ENCODE assay signal across 8 cellular contexts in genomic region chr1:45686081-45687013, GRCh38. TPM values are rescaled to one million over a fixed set of nuclear protein-coding genes. Genes with fewer than 3 reads are reported as not detected.
DNase-seq lines count a peak whose midpoint lies in the region; ATAC-seq and TF ChIP-seq lines count a peak whose summit lies in the region.

TSS of gene GPBP1L1 (minus strand) at chr1:45686533. CDS start at chr1:45659087, 27,446 bp downstream.

- TF ChIP-seq CTCF in PC-9 (conservative IDR thresholded peaks at IDR 0.05) = 0 out of 2 replicates have a peak, but pooled peaks have one; percentile 9

- peaks cover 16% of the 10 kb centered on the region for H3K4me1 ChIP-seq in PC-9 (replicated peaks; ENCODE audit: insufficient read depth)
- H3K4me1 ChIP-seq in esophagus (ENCODE audit: control insufficient read depth in 2 of 2, insufficient read depth in 2 of 2, low read length in 1 of 2) = no peaks in the 10 kb centered on the region
- peaks cover 8 to 46% of the 10 kb centered on the region in 2 donors for H3K4me1 ChIP-seq in muscle layer of duodenum (ENCODE audit: control insufficient read depth in 1 of 2, insufficient read depth in 2 of 2, low read length in 2 of 2)

- peaks cover 58% of the 10 kb centered on the region for H3K4me1 Mint-ChIP-seq in activated T-cell treated with anti-CD3 and anti-CD28 coated beads, Interleukin-2, amount 50 U/mL, for 24 hours (ENCODE audit: low read depth)

- peaks cover 88% of the 10 kb centered on the region for H3K79me2 ChIP-seq in PC-9 (ENCODE audit: low read depth)

- peak within 1 kb of the TSS; percentile 70 for H3K4me3 ChIP-seq in Jurkat, Clone E6-1 (ENCODE audit: low read length)
- H3K4me3 ChIP-seq in PC-9 = peak within 1 kb of the TSS; percentile 94
- peak within 1 kb of the TSS; percentile 83 to 91 for H3K4me3 ChIP-seq in esophagus (ENCODE audit: low read depth in 1 of 2, low read length in 2 of 2)
- peak within 1 kb of the TSS; percentile 98 to 99 for H3K4me3 ChIP-seq in muscle layer of duodenum (ENCODE audit: low read depth in 1 of 2, low read length in 2 of 2)

- peak within 1 kb of the TSS; percentile 99 for H3K4me3 Mint-ChIP-seq in activated T-cell treated with anti-CD3 and anti-CD28 coated beads, Interleukin-2, amount 50 U/mL, for 24 hours

- ATAC-seq in GM21576 (IDR thresholded peaks at IDR 0.05; ENCODE audit: unreplicated experiment) = peak; percentile 50

- H3K9me2 ChIP-seq in PC-9 (ENCODE audit: insufficient read depth) = no peaks in the 10 kb centered on the region

- TSS peak; percentile 51 for BruUV-seq in PC-9 (replicated peaks; lab: Mats Ljungman, UMichigan)

- intact Hi-C loops in PC-9 (cut with micrococcal nuclease; ENCODE audit: unreplicated experiment) = loop anchor here (1.0 to 10.0 kb wide), 10 partner anchors 102 to 1012 kb away; partner anchors contain the start of genes ARMH1, CCDC163, DYNLT4 and MAST2

- H2AFZ ChIP-seq in PC-9 = peak within 1 kb of the TSS; percentile 94

- H3K27ac ChIP-seq in PC-9 (peak within 1 kb of the TSS; percentile 95), esophagus (ENCODE audit: low read depth in 2 of 2, low read length in 1 of 2) (peak within 1 kb of the TSS; percentile 99), muscle layer of duodenum (ENCODE audit: low read length) (peak within 1 kb of the TSS; percentile 100)

- no peaks in the 10 kb centered on the region for H3K9me3 Mint-ChIP-seq in activated T-cell treated with anti-CD3 and anti-CD28 coated beads, Interleukin-2, amount 50 U/mL, for 24 hours

- H3K27me3 ChIP-seq in PC-9 (ENCODE audit: insufficient read depth, low read depth) = no peaks in the 10 kb centered on the region
- no peaks in the 10 kb centered on the region for H3K27me3 ChIP-seq in esophagus (ENCODE audit: control insufficient read depth in 1 of 2, insufficient read depth in 2 of 2, low read length in 2 of 2)
- H3K27me3 ChIP-seq in muscle layer of duodenum (ENCODE audit: low read depth, low read length) = no peaks in the 10 kb centered on the region

- 0 out of 2 replicates have a peak, but pooled peaks cover under 1% of the 10 kb centered on the region for H3K36me3 ChIP-seq in PC-9 (ENCODE audit: low read depth)
- peaks cover 0 to 3% of the 10 kb centered on the region in 2 donors for H3K36me3 ChIP-seq in esophagus (ENCODE audit: control insufficient read depth in 2 of 2, insufficient read depth in 2 of 2, low read length in 1 of 2)
- peaks cover 0 to 3% of the 10 kb centered on the region in 2 donors for H3K36me3 ChIP-seq in muscle layer of duodenum (ENCODE audit: control insufficient read depth in 1 of 2, insufficient read depth in 2 of 2, low read length in 2 of 2)

- DNase-seq in DMS53 (lab: John Stamatoyannopoulos, UW) = peak; percentile 98
- peak; percentile 96 for DNase-seq in Jurkat, Clone E6-1 (ENCODE audit: low read depth, low spot score)
- DNase-seq in PC-9 = peak; percentile 82 to 98
- peak; percentile 99 for DNase-seq in activated T-cell treated with anti-CD3 and anti-CD28 coated beads, Interleukin-2, amount 50 U/mL, for 24 hours
- peak; percentile 96 for DNase-seq in stimulated activated CD8-positive, alpha-beta memory T cell treated with anti-CD3 and anti-CD28 coated beads, Interleukin-7, amount 100 ng/mL, for 4 hours (ENCODE audit: low read depth in 2 of 2)

- H3K36me3 Mint-ChIP-seq in activated T-cell treated with anti-CD3 and anti-CD28 coated beads, Interleukin-2, amount 50 U/mL, for 24 hours (ENCODE audit: low read depth) = peaks cover 74% of the 10 kb centered on the region

- peak within 1 kb of the TSS; percentile 98 for H3K27ac Mint-ChIP-seq in activated T-cell treated with anti-CD3 and anti-CD28 coated beads, Interleukin-2, amount 50 U/mL, for 24 hours

- H3K9me3 ChIP-seq in PC-9 (ENCODE audit: insufficient read depth, low read depth) (no peaks in the 10 kb centered on the region), esophagus (ENCODE audit: control insufficient read depth in 2 of 2, insufficient read depth in 1 of 2, low read depth in 1 of 2, low read length in 1 of 2) (no peaks in the 10 kb centered on the region), muscle layer of duodenum (ENCODE audit: control insufficient read depth in 1 of 2, low read length in 2 of 2) (no peaks in the 10 kb centered on the region)

- no peaks in the 10 kb centered on the region for H3K27me3 Mint-ChIP-seq in activated T-cell treated with anti-CD3 and anti-CD28 coated beads, Interleukin-2, amount 50 U/mL, for 24 hours

- POLR2A ChIA-PET in PC-9 (lab: Charles Lee; ENCODE audit: unreplicated experiment) = interaction anchor here (0.6 to 1.8 kb wide), 8 partner anchors 105 to 617 kb away, joined by 3 to 12 read pairs (median 3); partner anchors contain the start of genes LRRC41, RAD54L and UQCRH

- peaks cover 33% of the 10 kb centered on the region for H4K20me1 ChIP-seq in PC-9 (ENCODE audit: insufficient read depth)

- CTCF ChIA-PET in PC-9 (lab: Charles Lee) = no interaction called here

- H3K4me2 ChIP-seq in PC-9 = peak within 1 kb of the TSS; percentile 98

- 0% methylated on average over 74 to 77 of the region's 77 CpGs for WGBS in esophagus, 2 donors

- H3F3A ChIP-seq in PC-9 (ENCODE audit: insufficient read depth, low read depth) = peaks cover 22% of the 10 kb centered on the region

RNA-seq across cellular contexts. Expression of gene GPBP1L1, which starts in this region (rescaled TPM):
- 87.7 TPM for polyA plus RNA-seq in Jurkat, Clone E6-1 (2012; ENCODE audit: insufficient read depth, insufficient read length)
- 124 and 138 TPM in 2 replicates for total RNA-seq in PC-9 (2021)
- polyA plus RNA-seq in esophagus = 10 to 100 TPM; 48.6 to 53.0 TPM

Comparison
In these comparisons a context has a peak if more than half of its experiments do, and no peak if none do; other contexts are left out.
1. Peak in every context shown above with its lines: DNase-seq, ATAC-seq, H3K4me3 ChIP-seq and H3K27ac ChIP-seq.